ENCODE assay signal across 21 cellular contexts in genomic region chr1:81044708-81045107, GRCh38.
DNase-seq lines count a peak whose midpoint lies in the region; ATAC-seq, FAIRE-seq and TF ChIP-seq lines count a peak whose summit lies in the region.
"Had no signal": no experiment of that assay in that cellular context is flagged by ENCODE, and none has a peak within 500 bp of the region (broad histone marks: within the 10 kb centered on the region; RNA-seq: fewer than 3 reads in every experiment).

No MANE protein-coding gene starts in this region.

- no peaks in the 10 kb centered on the region for H3K36me3 Mint-ChIP-seq in astrocyte (ENCODE audit: low read depth, unreplicated experiment)
- H3K36me3 Mint-ChIP-seq: activated naive CD8-positive, alpha-beta T cell had no signal

- no peaks in the 10 kb centered on the region for H4K20me1 ChIP-seq in astrocyte (ENCODE audit: insufficient read depth, low read length)

- DNase-seq in A172 (ENCODE audit: low spot score) (peak; percentile 11), HT1080 (ENCODE audit: low read depth) (peak; percentile 47), astrocyte (ENCODE audit: low read depth) (peak; percentile 67), glomerular visceral epithelial cell (ENCODE audit: extremely low spot score) (peak; percentile 11), NOMO-1 treated with dmso at 0.1 percent for 144 hours (lab: John Stamatoyannopoulos, UW; ENCODE audit: unreplicated experiment) (no peak)
- DNase-seq in effector CD4-positive, alpha-beta T cell, result no peak
- DNase-seq: activated CD4-positive, alpha-beta T cell treated with anti-CD3 and anti-CD28 coated beads for 1 hour; HFFc6; left cardiac atrium; NCI-H1092 treated with DMSO at 0.1 percent for 48 hours; NCI-H2171 treated with DMSO at 0.1 percent for 48 hours; NCI-H82; psoas muscle had no signal

- no peaks in the 10 kb centered on the region for H3K36me3 ChIP-seq in astrocyte (ENCODE audit: insufficient read depth, low read length)
- H3K36me3 ChIP-seq: suprapubic skin had no signal

- no peak overlapping the region for H3K27ac ChIP-seq in astrocyte (ENCODE audit: low read depth, low read length)
- H3K27ac ChIP-seq: psoas muscle, suprapubic skin had no signal

- no peak overlapping the region for H2AFZ ChIP-seq in astrocyte (ENCODE audit: low read depth, low read length)

- no peaks in the 10 kb centered on the region for H3K27me3 Mint-ChIP-seq in astrocyte (ENCODE audit: low read depth, unreplicated experiment)
- H3K27me3 Mint-ChIP-seq: activated naive CD8-positive, alpha-beta T cell had no signal

- H3K27ac Mint-ChIP-seq in astrocyte (ENCODE audit: unreplicated experiment), result no peak overlapping the region
- H3K27ac Mint-ChIP-seq: activated naive CD8-positive, alpha-beta T cell; HFFc6 had no signal

- H3K9me3 Mint-ChIP-seq in astrocyte (ENCODE audit: unreplicated experiment), result no peaks in the 10 kb centered on the region
- H3K9me3 Mint-ChIP-seq: neural crest cell had no signal

- H3K79me2 ChIP-seq in astrocyte (ENCODE audit: insufficient read depth, low read length), result no peaks in the 10 kb centered on the region

- no peak overlapping the region for H3K9ac ChIP-seq in astrocyte (ENCODE audit: low read length)

- H3K4me1 Mint-ChIP-seq in astrocyte (ENCODE audit: low read depth, unreplicated experiment), result peaks cover 3% of the 10 kb centered on the region
- H3K4me1 Mint-ChIP-seq: neural crest cell had no signal

- H3K9me3 ChIP-seq in astrocyte (ENCODE audit: insufficient read depth, low read depth, low read length), result no peaks in the 10 kb centered on the region
- H3K9me3 ChIP-seq: psoas muscle, suprapubic skin had no signal

- H3K4me3 Mint-ChIP-seq in astrocyte (ENCODE audit: unreplicated experiment), result no peak overlapping the region
- H3K4me3 Mint-ChIP-seq: activated naive CD8-positive, alpha-beta T cell; HFFc6; neural crest cell had no signal

- no peaks in the 10 kb centered on the region for H3K4me1 ChIP-seq in astrocyte (ENCODE audit: insufficient read depth, low read length)
- H3K4me1 ChIP-seq: psoas muscle, suprapubic skin had no signal

- no peaks in the 10 kb centered on the region for H3K27me3 ChIP-seq in astrocyte (ENCODE audit: insufficient read depth, low read length)
- H3K27me3 ChIP-seq: suprapubic skin had no signal

- TF ChIP-seq CTCF in astrocyte (IDR thresholded peaks at IDR 0.05; ENCODE audit: insufficient read depth, low read depth, low read length), result no peak

- no peak for FAIRE-seq in astrocyte (lab: Jason Lieb, UNC)
- FAIRE-seq: endothelial cell of umbilical vein, GM12892 had no signal

- ATAC-seq in GM21447 (IDR thresholded peaks at IDR 0.05; ENCODE audit: unreplicated experiment), result no peak
- ATAC-seq in GM21528 (IDR thresholded peaks at IDR 0.05; ENCODE audit: low FRiP score, unreplicated experiment), result no peak
- ATAC-seq: Panc1, psoas muscle had no signal

- no peak overlapping the region for H3K4me3 ChIP-seq in astrocyte (ENCODE audit: insufficient read depth, low read depth, low read length)
- H3K4me3 ChIP-seq: psoas muscle, suprapubic skin had no signal

- H3K4me2 ChIP-seq in astrocyte (ENCODE audit: low read length), result no peak overlapping the region

Comparison
In these comparisons a context has a peak if more than half of its experiments do, and no peak if none do; other contexts are left out.
1. DNase-seq: peak in A172 (single experiment), HT1080 (single experiment), astrocyte (single experiment) and glomerular visceral epithelial cell (single experiment); none in effector CD4-positive, alpha-beta T cell (single experiment) and NOMO-1 treated with dmso at 0.1 percent for 144 hours (single experiment).